1 cellular context compared by ENCODE assay signal in genomic region chr2:132446460-132446859, GRCh38.
TF ChIP-seq lines count a peak whose summit lies in the region.

No MANE protein-coding gene starts in this region.

TF ChIP-seq in HepG2, 621 proteins besides CTCF, POLR2A, EP300 and RAD21:
- no peak for TF ChIP-seq ZNF597 (CRISPR knock-in tag; IDR thresholded peaks at IDR 0.05)
- TF ChIP-seq FOXK2 (IDR thresholded peaks at IDR 0.05): 0 out of 2 replicates have a peak, but pooled peaks have one; percentile 40
- TF ChIP-seq ZNF879 (CRISPR knock-in tag; IDR thresholded peaks at IDR 0.05): no peak
- TF ChIP-seq SRY (CRISPR knock-in tag; IDR thresholded peaks at IDR 0.05): no peak
- TF ChIP-seq, protein P1, sequence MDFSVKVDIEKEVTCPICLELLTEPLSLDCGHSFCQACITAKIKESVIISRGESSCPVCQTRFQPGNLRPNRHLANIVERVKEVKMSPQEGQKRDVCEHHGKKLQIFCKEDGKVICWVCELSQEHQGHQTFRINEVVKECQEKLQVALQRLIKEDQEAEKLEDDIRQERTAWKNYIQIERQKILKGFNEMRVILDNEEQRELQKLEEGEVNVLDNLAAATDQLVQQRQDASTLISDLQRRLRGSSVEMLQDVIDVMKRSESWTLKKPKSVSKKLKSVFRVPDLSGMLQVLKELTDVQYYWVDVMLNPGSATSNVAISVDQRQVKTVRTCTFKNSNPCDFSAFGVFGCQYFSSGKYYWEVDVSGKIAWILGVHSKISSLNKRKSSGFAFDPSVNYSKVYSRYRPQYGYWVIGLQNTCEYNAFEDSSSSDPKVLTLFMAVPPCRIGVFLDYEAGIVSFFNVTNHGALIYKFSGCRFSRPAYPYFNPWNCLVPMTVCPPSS (IDR thresholded peaks at IDR 0.05): 0 out of 2 replicates have a peak, but pooled peaks have one; percentile 65
- no peak for TF ChIP-seq NR2F1 (CRISPR knock-in tag; IDR thresholded peaks at IDR 0.05)
- no peak for TF ChIP-seq ZNF768 (CRISPR knock-in tag; IDR thresholded peaks at IDR 0.05)
- TF ChIP-seq FOXP1 (IDR thresholded peaks at IDR 0.05): 0 out of 2 replicates have a peak, but pooled peaks have one; percentile 11
- TF ChIP-seq FOXP1 (CRISPR knock-in tag; IDR thresholded peaks at IDR 0.05): no peak
- TF ChIP-seq ARNT (IDR thresholded peaks at IDR 0.05): no peak
- no peak for TF ChIP-seq WIZ (CRISPR knock-in tag; IDR thresholded peaks at IDR 0.05)
- no peak for TF ChIP-seq ZKSCAN1 (IDR thresholded peaks at IDR 0.05; ENCODE audit: low read length)
- TF ChIP-seq ZFY (CRISPR knock-in tag; IDR thresholded peaks at IDR 0.05): no peak
